In the genomic region with DNA sequence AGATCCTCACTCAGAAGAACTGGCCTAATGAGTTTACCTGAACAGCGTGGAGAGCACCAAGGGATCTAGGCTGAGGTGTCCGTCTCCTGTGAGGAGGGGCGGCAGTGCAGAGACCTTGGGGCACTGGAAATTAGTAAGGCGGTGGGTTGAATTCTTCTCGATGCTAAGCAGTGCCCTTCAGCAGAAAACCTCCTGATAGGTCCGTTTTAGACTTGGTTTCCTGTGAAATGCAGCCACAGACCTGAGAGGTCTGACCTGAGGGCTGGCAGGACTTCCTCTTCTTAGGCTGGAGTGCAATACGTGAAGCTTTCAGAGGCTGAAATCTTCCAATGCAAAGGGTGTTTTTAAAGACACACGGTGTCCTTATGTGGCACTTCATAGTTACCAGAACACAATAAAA, we compare ENCODE assay signal across 12 cellular contexts. TPM values are rescaled to one million over a fixed set of nuclear protein-coding genes. Genes with fewer than 3 reads are reported as not detected.
A peak's percentile ranks its signal among the peaks of the same experiment; 100 is the strongest.
DNase-seq lines count a peak whose midpoint lies in the region; ATAC-seq and TF ChIP-seq lines count a peak whose summit lies in the region.
"Had no signal": no experiment of that assay in that cellular context is flagged by ENCODE, and none has a peak within 500 bp of the region (broad histone marks: within the 10 kb centered on the region; RNA-seq: fewer than 3 reads in every experiment).

A gene with protein sequence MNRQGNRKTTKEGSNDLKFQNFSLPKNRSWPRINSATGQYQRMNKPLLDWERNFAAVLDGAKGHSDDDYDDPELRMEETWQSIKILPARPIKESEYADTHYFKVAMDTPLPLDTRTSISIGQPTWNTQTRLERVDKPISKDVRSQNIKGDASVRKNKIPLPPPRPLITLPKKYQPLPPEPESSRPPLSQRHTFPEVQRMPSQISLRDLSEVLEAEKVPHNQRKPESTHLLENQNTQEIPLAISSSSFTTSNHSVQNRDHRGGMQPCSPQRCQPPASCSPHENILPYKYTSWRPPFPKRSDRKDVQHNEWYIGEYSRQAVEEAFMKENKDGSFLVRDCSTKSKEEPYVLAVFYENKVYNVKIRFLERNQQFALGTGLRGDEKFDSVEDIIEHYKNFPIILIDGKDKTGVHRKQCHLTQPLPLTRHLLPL (minus strand): TSS at position 138 of the 400 bp plus-strand sequence. CDS start 16,899 bp downstream, outside the sequence.

- H3K36me3 Mint-ChIP-seq in naive B cell (no peaks in the 10 kb centered on the region), chondrocyte (ENCODE audit: low read depth) (no peaks in the 10 kb centered on the region)

- TF ChIP-seq CTCF in chondrocyte (IDR thresholded peaks at IDR 0.05), result no peak

- H3K4me3 Mint-ChIP-seq in naive B cell, result peak within 1 kb of the TSS; percentile 78 to 96 (median 87)
- H3K4me3 Mint-ChIP-seq in chondrocyte (ENCODE audit: unreplicated experiment), result no peak within 1 kb of the TSS
- H3K4me3 Mint-ChIP-seq: naive thymus-derived CD4-positive, alpha-beta T cell had no signal

- peak; percentile 29 for DNase-seq in naive B cell
- no peak for DNase-seq in chondrocyte (ENCODE audit: low spot score)
- DNase-seq in ACHN, result no peak
- DNase-seq in NCI-H2171 (lab: John Stamatoyannopoulos, UW), result no peak
- DNase-seq: activated CD8-positive, alpha-beta memory T cell treated with anti-CD3 and anti-CD28 coated beads, Interleukin-2, amount 50 U/mL, for 48 hours; Karpas-422; naive thymus-derived CD4-positive, alpha-beta T cell had no signal

- no peaks in the 10 kb centered on the region for H3K27me3 Mint-ChIP-seq in naive B cell
- H3K27me3 Mint-ChIP-seq in chondrocyte (ENCODE audit: low read depth), result no peaks in the 10 kb centered on the region
- H3K27me3 Mint-ChIP-seq: naive thymus-derived CD4-positive, alpha-beta T cell had no signal

- H3K4me1 Mint-ChIP-seq in naive B cell (peaks cover 47 to 65% (median 47%) of the 10 kb centered on the region in 3 donors), chondrocyte (ENCODE audit: low read depth) (no peaks in the 10 kb centered on the region)

- peak; percentile 89 for ATAC-seq in GM18909 (IDR thresholded peaks at IDR 0.05; ENCODE audit: poor library complexity, unreplicated experiment)
- ATAC-seq in GM21737 (IDR thresholded peaks at IDR 0.05; ENCODE audit: unreplicated experiment), result peak; percentile 87
- peak; percentile 82 for ATAC-seq in HG03432 (IDR thresholded peaks at IDR 0.05; ENCODE audit: unreplicated experiment)
- peak; percentile 76 to 83 for ATAC-seq in naive B cell (ENCODE audit: low read depth in 2 of 2)
- ATAC-seq: naive thymus-derived CD4-positive, alpha-beta T cell had no signal

- in situ Hi-C loops in ACHN (cut with HindIII; ENCODE audit: low pct_ligation_motif_present, low pct_unique_long_range_greater_than_20kb, low sequenced_read_pairs), result no loop called here

- no peaks in the 10 kb centered on the region for H3K9me3 Mint-ChIP-seq in naive B cell
- H3K9me3 Mint-ChIP-seq in chondrocyte (ENCODE audit: low read depth), result no peaks in the 10 kb centered on the region

- H3K27ac Mint-ChIP-seq in naive B cell (peak within 1 kb of the TSS; percentile 88 to 98 (median 94)), chondrocyte (ENCODE audit: unreplicated experiment) (no peak within 1 kb of the TSS)
- H3K27ac Mint-ChIP-seq: naive thymus-derived CD4-positive, alpha-beta T cell had no signal

RNA-seq across cellular contexts. Expression of the gene that starts here (rescaled TPM):
- 1 to 10 TPM in 4 of 6 donors, under 1 TPM in 1, not detected in 1; 0.69 to 1.3 (median 1.2) TPM for polyA plus RNA-seq in naive B cell (ENCODE audit: low read depth in 6 of 6)
- total RNA-seq in chondrocyte, result not detected in 3 replicates
- total RNA-seq: cerebellum, vagina had no signal
- polyA plus RNA-seq: naive thymus-derived CD4-positive, alpha-beta T cell had no signal
